Comparison of ENCODE assay signal across 1 cellular context in genomic region chr11:115377882-115378296, GRCh38.
TF ChIP-seq lines count a peak whose summit lies in the region.

No MANE protein-coding gene starts in this region.

TF ChIP-seq in HepG2, 621 proteins besides CTCF, POLR2A, EP300 and RAD21 (continued from another document and continues in another):
- TF ChIP-seq ELK4 (CRISPR knock-in tag; IDR thresholded peaks at IDR 0.05; ENCODE audit: borderline replicate concordance) (no peak), ZNF740 (CRISPR knock-in tag; IDR thresholded peaks at IDR 0.05) (no peak), RFXANK (CRISPR knock-in tag; IDR thresholded peaks at IDR 0.05) (no peak), MBNL3 (CRISPR knock-in tag; conservative IDR thresholded peaks at IDR 0.05) (no peak), ZMAT3 (CRISPR knock-in tag; conservative IDR thresholded peaks at IDR 0.05) (no peak), GTF2F1 (IDR thresholded peaks at IDR 0.05; ENCODE audit: low read length) (no peak), ATF7 (IDR thresholded peaks at IDR 0.05) (no peak), ATF7 (CRISPR knock-in tag; IDR thresholded peaks at IDR 0.05) (no peak), IRF9 (CRISPR knock-in tag; IDR thresholded peaks at IDR 0.05; ENCODE audit: borderline replicate concordance) (no peak), SP2 (CRISPR knock-in tag; IDR thresholded peaks at IDR 0.05) (no peak), ZNF883 (CRISPR knock-in tag; IDR thresholded peaks at IDR 0.05; ENCODE audit: not compliant biosample characterization) (no peak), GPN1 (CRISPR knock-in tag; IDR thresholded peaks at IDR 0.05; ENCODE audit: borderline replicate concordance) (no peak), GATA4 (IDR thresholded peaks at IDR 0.05; ENCODE audit: borderline replicate concordance, low read depth) (no peak), CBX1 (IDR thresholded peaks at IDR 0.05; ENCODE audit: low read depth) (no peak), DDIT3 (CRISPR knock-in tag; IDR thresholded peaks at IDR 0.05) (no peak), TEAD3 (CRISPR knock-in tag; optimal IDR thresholded peaks at IDR 0.05; ENCODE audit: borderline replicate concordance) (peak; percentile 67), ZNF597 (CRISPR knock-in tag; IDR thresholded peaks at IDR 0.05) (no peak), ZNF672 (CRISPR knock-in tag; IDR thresholded peaks at IDR 0.05) (no peak), HNF1A (IDR thresholded peaks at IDR 0.05; ENCODE audit: low read depth) (no peak), HNF1A (CRISPR knock-in tag; IDR thresholded peaks at IDR 0.05; ENCODE audit: borderline replicate concordance) (no peak), THYN1 (CRISPR knock-in tag; IDR thresholded peaks at IDR 0.05; ENCODE audit: borderline replicate concordance, low read depth) (no peak), ZNF784 (CRISPR knock-in tag; IDR thresholded peaks at IDR 0.05; ENCODE audit: borderline replicate concordance) (no peak), ZBTB2 (CRISPR knock-in tag; IDR thresholded peaks at IDR 0.05; ENCODE audit: low read depth) (no peak), NR2F2 (IDR thresholded peaks at IDR 0.05; ENCODE audit: borderline replicate concordance, low read depth) (peak; percentile 83), KDM3A (CRISPR knock-in tag; IDR thresholded peaks at IDR 0.05; ENCODE audit: low read depth) (0 out of 2 replicates have a peak, but pooled peaks have one; percentile 32), NR2F1 (CRISPR knock-in tag; IDR thresholded peaks at IDR 0.05) (0 out of 4 replicates have a peak, but pooled peaks of 1 of the 2 experiments have one; percentile 15), DMAP1 (CRISPR knock-in tag; IDR thresholded peaks at IDR 0.05) (no peak), SOX5 (CRISPR knock-in tag; IDR thresholded peaks at IDR 0.05; ENCODE audit: borderline replicate concordance) (peak; percentile 90), RARA (CRISPR knock-in tag; IDR thresholded peaks at IDR 0.05) (peak; percentile 86), TFAP4 (IDR thresholded peaks at IDR 0.05; ENCODE audit: borderline replicate concordance, low read depth) (no peak), ISX (CRISPR knock-in tag; conservative IDR thresholded peaks at IDR 0.05) (no peak), TBX2 (CRISPR knock-in tag; IDR thresholded peaks at IDR 0.05; ENCODE audit: borderline replicate concordance) (peak; percentile 84), MIER2 (CRISPR knock-in tag; IDR thresholded peaks at IDR 0.05) (no peak), TRIM24 (CRISPR knock-in tag; IDR thresholded peaks at IDR 0.05) (no peak), ZFX (CRISPR knock-in tag; IDR thresholded peaks at IDR 0.05; ENCODE audit: low read depth) (no peak), SMAD3 (CRISPR knock-in tag; IDR thresholded peaks at IDR 0.05) (peak; percentile 65; the same call in 1 of the 2 replicates), MAZ (IDR thresholded peaks at IDR 0.05; ENCODE audit: borderline replicate concordance, low read depth, low read length) (no peak), MAZ (CRISPR knock-in tag; IDR thresholded peaks at IDR 0.05; ENCODE audit: low read depth) (no peak), ZNF281 (CRISPR knock-in tag; IDR thresholded peaks at IDR 0.05; ENCODE audit: borderline replicate concordance) (no peak), NFAT5 (CRISPR knock-in tag; IDR thresholded peaks at IDR 0.05) (no peak), SMARCC2 (IDR thresholded peaks at IDR 0.05) (no peak), U2AF1 (optimal IDR thresholded peaks at IDR 0.05; ENCODE audit: low read depth, low read length) (no peak)
